Comparison of ENCODE assay signal across 9 cellular contexts in the genomic region with DNA sequence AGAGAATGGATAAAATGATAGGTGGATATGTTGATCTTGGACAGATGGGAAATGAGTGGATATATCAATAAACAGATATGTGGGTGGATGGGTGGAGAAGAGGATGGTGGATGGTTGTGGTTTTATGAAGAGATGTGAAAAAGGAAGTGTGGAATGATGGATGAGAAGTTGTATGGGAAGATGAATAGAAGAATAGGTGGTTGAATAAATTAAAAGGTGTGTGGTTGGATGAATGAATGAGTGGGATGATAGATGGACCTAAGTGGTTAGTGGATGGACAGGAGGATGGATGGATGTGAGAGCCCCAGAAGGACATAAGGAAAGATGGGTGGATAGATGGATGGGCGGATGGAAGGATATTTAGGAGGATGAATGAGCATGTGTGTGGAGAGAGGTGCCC. TPM values are rescaled to one million over a fixed set of nuclear protein-coding genes. Genes with fewer than 3 reads are reported as not detected.
DNase-seq lines count a peak whose midpoint lies in the region; ATAC-seq and TF ChIP-seq lines count a peak whose summit lies in the region.
"Had no signal": no experiment of that assay in that cellular context is flagged by ENCODE, and none has a peak within 500 bp of the region (broad histone marks: within the 10 kb centered on the region; RNA-seq: fewer than 3 reads in every experiment).

No MANE protein-coding gene starts in this region.

- peak overlapping the region; percentile 98 for H3K4me3 ChIP-seq in GM12875 (ENCODE audit: low read depth, low read length)
- H3K4me3 ChIP-seq in esophagus squamous epithelium = peak overlapping the region in 1 of 4 donors; percentile 81
- peak overlapping the region; percentile 96 for H3K4me3 ChIP-seq in skeletal muscle satellite cell (ENCODE audit: low read length)

- H3K36me3 Mint-ChIP-seq in T-helper 17 cell (ENCODE audit: low read depth) = peaks cover 20% of the 10 kb centered on the region

- H3K27me3 ChIP-seq in esophagus squamous epithelium = no peaks in the 10 kb centered on the region
- H3K27me3 ChIP-seq in skeletal muscle satellite cell (ENCODE audit: control insufficient read depth, insufficient read depth, low read length) = no peaks in the 10 kb centered on the region

- intact Hi-C loops in esophagus squamous epithelium (cut with DNase I) = no loop called here

- H3K4me1 ChIP-seq in esophagus squamous epithelium (peaks cover 20 to 69% (median 27%) of the 10 kb centered on the region in 3 donors), skeletal muscle satellite cell (ENCODE audit: control insufficient read depth, insufficient read depth, low read length) (peaks cover 26% of the 10 kb centered on the region)
- H3K4me1 ChIP-seq: HAP-1 had no signal

- TF ChIP-seq POLR2A in esophagus squamous epithelium (IDR thresholded peaks at IDR 0.05) = no peak

- H3K27me3 Mint-ChIP-seq in T-helper 17 cell = no peaks in the 10 kb centered on the region

- peak overlapping the region; percentile 91 for H3K4me2 ChIP-seq in skeletal muscle satellite cell (ENCODE audit: low read length)

- peak overlapping the region; percentile 99 for H3K9ac ChIP-seq in skeletal muscle satellite cell (ENCODE audit: low read depth, low read length)

- 56 to 67% methylated on average over 1 of the region's 1 CpG for WGBS in esophagus squamous epithelium, 2 donors

- peak overlapping the region; percentile 99 for H3K27ac Mint-ChIP-seq in T-helper 17 cell

- peaks cover 39% of the 10 kb centered on the region for H3K4me1 Mint-ChIP-seq in T-helper 17 cell

- DNase-seq in T-helper 17 cell (no peak), esophagus squamous epithelium (lab: John Stamatoyannopoulos, UW) (no peak), dermis blood vessel endothelial cell (no peak), pons (ENCODE audit: low spot score) (no peak), T-helper 9 cell (no peak), AML-193 (lab: John Stamatoyannopoulos, UW) (no peak)

- TF ChIP-seq CTCF in GM12875 (IDR thresholded peaks at IDR 0.05; ENCODE audit: borderline replicate concordance, insufficient read depth, low read depth, low read length) (no peak), esophagus squamous epithelium (IDR thresholded peaks at IDR 0.05) (no peak)

- H3K9me3 ChIP-seq in T-helper 17 cell (ENCODE audit: control insufficient read depth, low read length, poor library complexity, severe bottlenecking) (no peaks in the 10 kb centered on the region), esophagus squamous epithelium (no peaks in the 10 kb centered on the region), skeletal muscle satellite cell (replicated peaks; ENCODE audit: low read length) (no peaks in the 10 kb centered on the region)
- H3K9me3 ChIP-seq: HAP-1 had no signal

- peak overlapping the region in 3 of 4 donors; percentile 92 to 99 (median 97) for H3K27ac ChIP-seq in esophagus squamous epithelium

- H3K36me3 ChIP-seq in esophagus squamous epithelium (no peaks in the 10 kb centered on the region), skeletal muscle satellite cell (ENCODE audit: insufficient read depth, low read length) (peaks cover 7% of the 10 kb centered on the region)
- H3K36me3 ChIP-seq: HAP-1 had no signal

- no peak for ATAC-seq in T-helper 17 cell

- H3K4me3 Mint-ChIP-seq in T-helper 17 cell = peak overlapping the region; percentile 99

RNA-seq across cellular contexts. Expression of a gene that starts 0.9 kb away (rescaled TPM):
- 1,000 to 10,000 TPM; 1,118 to 1,497 TPM for total RNA-seq in T-helper 17 cell
- 100 to 1,000 TPM; 418 to 565 (median 463) TPM for total RNA-seq in esophagus squamous epithelium
- total RNA-seq in skeletal muscle satellite cell (2012; rRNA removed) = 298 TPM in 2 replicates
- 2.6 and 3.4 TPM in 2 replicates for total RNA-seq in dermis blood vessel endothelial cell

Comparison
In these comparisons a context has a peak if more than half of its experiments do, and no peak if none do; other contexts are left out.
1. RNA of a gene that starts 0.9 kb away (total RNA-seq): 1,118 to 1,497 TPM in T-helper 17 cell and 418 to 565 TPM in esophagus squamous epithelium; 2.6 to 3.4 TPM in dermis blood vessel endothelial cell; every median in the first group is over 10 times any median in the second.